ENCODE assay signal across 27 cellular contexts in genomic region chr11:57155400-57155799, GRCh38. TPM values are rescaled to one million over a fixed set of nuclear protein-coding genes. Genes with fewer than 3 reads are reported as not detected.
DNase-seq lines count a peak whose midpoint lies in the region; ATAC-seq and TF ChIP-seq lines count a peak whose summit lies in the region.
"Had no signal": no experiment of that assay in that cellular context is flagged by ENCODE, and none has a peak within 500 bp of the region (broad histone marks: within the 10 kb centered on the region; RNA-seq: fewer than 3 reads in every experiment).

No MANE protein-coding gene starts in this region.

- H2BK15ac ChIP-seq in neuronal stem cell (ENCODE audit: low read length): no peak overlapping the region

- H3K27ac ChIP-seq in HUES48 (ENCODE audit: low read depth, low read length): peak overlapping the region; percentile 75
- H3K27ac ChIP-seq in PC-3 (ENCODE audit: low read length): no peak overlapping the region
- no peak overlapping the region for H3K27ac ChIP-seq in neuronal stem cell (replicated peaks; ENCODE audit: low read length)
- H3K27ac ChIP-seq in transverse colon: no peak overlapping the region
- H3K27ac ChIP-seq: esophagus muscularis mucosa, parathyroid adenoma, SJSA1 had no signal

- no peak overlapping the region for H3K14ac ChIP-seq in neuronal stem cell (ENCODE audit: low read length)

- H4K91ac ChIP-seq in neuronal stem cell (ENCODE audit: low read depth, low read length, poor library complexity): no peak overlapping the region

- H3K9me3 ChIP-seq in HUES48 (ENCODE audit: control insufficient read depth, insufficient read depth, low read length) (no peaks in the 10 kb centered on the region), PC-3 (ENCODE audit: low read length) (no peaks in the 10 kb centered on the region), neuronal stem cell (replicated peaks in 1 of 2; ENCODE audit: control insufficient read depth in 2 of 2, insufficient read depth in 1 of 2, low read depth in 1 of 2, low read length in 2 of 2) (no peaks in the 10 kb centered on the region), transverse colon (no peaks in the 10 kb centered on the region), mucosa of descending colon (no peaks in the 10 kb centered on the region)
- H3K9me3 ChIP-seq: esophagus muscularis mucosa, SJSA1 had no signal

- H4K20me1 ChIP-seq in PC-3 (ENCODE audit: low read length): no peaks in the 10 kb centered on the region

- no peaks in the 10 kb centered on the region for H3F3A ChIP-seq in PC-3 (ENCODE audit: low read length, unreplicated experiment)

- TF ChIP-seq EP300 in transverse colon (IDR thresholded peaks at IDR 0.05; ENCODE audit: low read depth): no peak

- H4K8ac ChIP-seq in neuronal stem cell (ENCODE audit: low read depth, low read length): no peak overlapping the region

- no peak for TF ChIP-seq CTCF in PC-3 (conservative IDR thresholded peaks at IDR 0.05; ENCODE audit: low read depth, low read length)
- no peak for TF ChIP-seq CTCF in epithelial cell of esophagus (IDR thresholded peaks at IDR 0.05; ENCODE audit: insufficient read depth, low read depth, low read length, missing control alignments)
- no peak for TF ChIP-seq CTCF in transverse colon (IDR thresholded peaks at IDR 0.05)
- TF ChIP-seq CTCF in mucosa of descending colon (IDR thresholded peaks at IDR 0.05): no peak

- in situ Hi-C loops in transverse colon (cut with MboI; ENCODE audit: low pct_ligation_motif_present in 1 of 4, low pct_unique_long_range_greater_than_20kb in 1 of 4, low sequenced_read_pairs in 3 of 4): no loop called here

- H2AFZ ChIP-seq in PC-3 (ENCODE audit: low read length) (no peak overlapping the region), neuronal stem cell (ENCODE audit: low read length) (peak overlapping the region; percentile 69)
- H2AFZ ChIP-seq: parathyroid adenoma had no signal

- H2BK120ac ChIP-seq in neuronal stem cell (ENCODE audit: low read depth, low read length): no peak overlapping the region

- no peak overlapping the region for H2BK12ac ChIP-seq in neuronal stem cell (ENCODE audit: low read length)

- H3K27me3 ChIP-seq in HUES48 (ENCODE audit: control insufficient read depth, insufficient read depth, low read length): no peaks in the 10 kb centered on the region
- peaks cover 54% of the 10 kb centered on the region for H3K27me3 ChIP-seq in PC-3 (ENCODE audit: low read length)
- H3K27me3 ChIP-seq in neuronal stem cell (ENCODE audit: control insufficient read depth in 3 of 3, insufficient read depth in 3 of 3, low read depth in 1 of 3, low read length in 3 of 3): no peaks in the 10 kb centered on the region
- H3K27me3 ChIP-seq in transverse colon: no peaks in the 10 kb centered on the region

- WGBS in neuronal stem cell (ENCODE audit: extremely low coverage in 2 of 2, insufficient read length in 2 of 2, insufficient replicate concordance in 1 of 2), 2 donors: no CpG with 5 or more reads among the region's 1 CpG
- 78 to 100% methylated on average over 1 of the region's 1 CpG for WGBS in transverse colon (ENCODE audit: low coverage in 1 of 2), 2 donors

- H2BK5ac ChIP-seq in neuronal stem cell (ENCODE audit: low read length): no peak overlapping the region

- H3K4me3 ChIP-seq in HUES48 (ENCODE audit: low read depth, low read length) (no peak overlapping the region), PC-3 (ENCODE audit: low read length) (no peak overlapping the region), epithelial cell of esophagus (ENCODE audit: low read length) (no peak overlapping the region), neuronal stem cell (ENCODE audit: low read length in 2 of 2) (no peak overlapping the region), transverse colon (no peak overlapping the region), mucosa of descending colon (no peak overlapping the region)
- H3K4me3 ChIP-seq: esophagus muscularis mucosa, SJSA1 had no signal

- no peaks in the 10 kb centered on the region for H3K79me2 ChIP-seq in PC-3 (ENCODE audit: low read length)
- H3K79me2 ChIP-seq: parathyroid adenoma had no signal

- CTCF ChIA-PET in PC-3 (lab: Charles Lee): no interaction called here

- no peaks in the 10 kb centered on the region for H3K9me2 ChIP-seq in PC-3 (replicated peaks; ENCODE audit: low read length)

- no peak for TF ChIP-seq POLR2A in transverse colon (IDR thresholded peaks at IDR 0.05)

- intact Hi-C loops in PC-3 (cut with micrococcal nuclease): no loop called here
- intact Hi-C loops in transverse colon (cut with DNase I; ENCODE audit: low total_unique reads): no loop called here
- intact Hi-C loops in mucosa of descending colon (cut with DNase I, micrococcal nuclease): no loop called here
- intact Hi-C loops in Right ventricle myocardium inferior (cut with DNase I): no loop called here

- H3K23ac ChIP-seq in neuronal stem cell (ENCODE audit: low read depth, low read length, poor library complexity): no peak overlapping the region

- ATAC-seq in PC-3 (no peak), mucosa of descending colon (no peak), Right ventricle myocardium inferior (no peak)
- ATAC-seq: left colon, natural killer cell, sciatic nerve had no signal

- no peak overlapping the region for H2AK5ac ChIP-seq in neuronal stem cell (ENCODE audit: low read depth, low read length)

- no peak overlapping the region for H3K4ac ChIP-seq in neuronal stem cell (ENCODE audit: low read length)

- DNase-seq in PC-3 (peak; percentile 30), epithelial cell of esophagus (ENCODE audit: low read depth) (peak; percentile 89), neuronal stem cell (ENCODE audit: low spot score) (no peak), transverse colon (no peak), mucosa of descending colon (no peak), Right ventricle myocardium inferior (ENCODE audit: missing footprints) (no peak)
- DNase-seq in stimulated activated CD4-positive, alpha-beta T cell treated with anti-CD3 and anti-CD28 coated beads, Interleukin-12 subunit alpha, Interleukin-12 subunit beta, amount 100 ng/mL, for 4 hours: no peak
- DNase-seq: activated CD4-positive, alpha-beta T cell treated with anti-CD3 and anti-CD28 coated beads for 48 hours; effector CD8-positive, alpha-beta T cell; HCEC 1CT; KBM-7; left colon; MM.1S; natural killer cell; NCI-H1694; NCI-H2171; stimulated activated CD8-positive, alpha-beta memory T cell treated with anti-CD3 and anti-CD28 coated beads, Interleukin-4, amount 100 ng/mL, for 48 hours had no signal

- no TSS peak for BruUV-seq in PC-3 (replicated peaks; lab: Mats Ljungman, UMichigan)

- no peaks in the 10 kb centered on the region for H3K79me1 ChIP-seq in neuronal stem cell (ENCODE audit: low read depth, low read length)

- H3K36me3 ChIP-seq in HUES48 (ENCODE audit: control insufficient read depth, insufficient read depth, low read length) (no peaks in the 10 kb centered on the region), PC-3 (ENCODE audit: low read depth, low read length) (no peaks in the 10 kb centered on the region), neuronal stem cell (replicated peaks in 1 of 2; ENCODE audit: control insufficient read depth in 2 of 2, insufficient read depth in 2 of 2, low read length in 2 of 2) (no peaks in the 10 kb centered on the region), transverse colon (no peaks in the 10 kb centered on the region), mucosa of descending colon (ENCODE audit: low read depth) (no peaks in the 10 kb centered on the region)
- H3K36me3 ChIP-seq: esophagus muscularis mucosa, SJSA1 had no signal

- H3K4me1 ChIP-seq in HUES48 (ENCODE audit: control insufficient read depth, insufficient read depth, low read length) (peaks cover 22% of the 10 kb centered on the region), PC-3 (ENCODE audit: insufficient read depth, low read length) (no peaks in the 10 kb centered on the region), neuronal stem cell (ENCODE audit: control insufficient read depth in 2 of 2, insufficient read depth in 1 of 2, low read depth in 1 of 2, low read length in 2 of 2) (peaks cover 10 to 15% of the 10 kb centered on the region in 2 donors), transverse colon (no peaks in the 10 kb centered on the region), mucosa of descending colon (ENCODE audit: low read depth) (no peaks in the 10 kb centered on the region)
- H3K4me1 ChIP-seq: SJSA1 had no signal

- POLR2A ChIA-PET in PC-3 (lab: Charles Lee; ENCODE audit: unreplicated experiment): no interaction called here

- peak overlapping the region; percentile 21 for H3K18ac ChIP-seq in neuronal stem cell (ENCODE audit: low read length)

- no peak overlapping the region for H3K9ac ChIP-seq in HUES48 (ENCODE audit: low read depth, low read length)
- H3K9ac ChIP-seq in PC-3 (ENCODE audit: low read length): no peak overlapping the region
- H3K9ac ChIP-seq in neuronal stem cell (ENCODE audit: low read depth, low read length, poor library complexity): no peak overlapping the region
- H3K9ac ChIP-seq: parathyroid adenoma had no signal

- no peak overlapping the region for H3K4me2 ChIP-seq in PC-3 (ENCODE audit: low read length)
- no peak overlapping the region for H3K4me2 ChIP-seq in neuronal stem cell (ENCODE audit: insufficient read depth, low read length, poor library complexity, severe bottlenecking)

RNA-seq across cellular contexts. Expression of gene LRRC55, which starts 26.4 kb away (rescaled TPM):
- total RNA-seq in PC-3 (2014; rRNA removed): not detected in 2 replicates
- 4.3 TPM for polyA plus RNA-seq in neuronal stem cell (2013, experiment 1 of 2)
- 4.4 TPM for polyA plus RNA-seq in neuronal stem cell (2013, experiment 2 of 2)
- total RNA-seq in transverse colon: under 1 TPM in 2 of 4 donors, not detected in 2; 0.14 to 0.16 TPM
- total RNA-seq in mucosa of descending colon: 1 to 10 TPM in 1 of 3 donors, under 1 TPM in 1, not detected in 1; 0.19 to 1.4 TPM
- 0.51 TPM for total RNA-seq in Right ventricle myocardium inferior
- total RNA-seq: mesenteric fat pad; natural killer cell; OCI-LY7; sciatic nerve; SJSA1; subcutaneous adipose tissue; T-helper 1 cell treated with Interleukin-12 subunit alpha and Interleukin-12 subunit beta and Interleukin-4 antibody, amounts not matched to agents 30 ng/mL and 1 ng/mL, for 36 hours had no signal
- polyA plus RNA-seq: CD14-positive monocyte had no signal

Comparison
In these comparisons a context has a peak if more than half of its experiments do, and no peak if none do; other contexts are left out.
1. DNase-seq: peak in PC-3 (single experiment) and epithelial cell of esophagus (single experiment); none in neuronal stem cell (single experiment), transverse colon (single experiment), mucosa of descending colon (0 of 3), Right ventricle myocardium inferior (single experiment) and stimulated activated CD4-positive, alpha-beta T cell treated with anti-CD3 and anti-CD28 coated beads, Interleukin-12 subunit alpha, Interleukin-12 subunit beta, amount 100 ng/mL, for 4 hours (single experiment).